In the genomic region with DNA sequence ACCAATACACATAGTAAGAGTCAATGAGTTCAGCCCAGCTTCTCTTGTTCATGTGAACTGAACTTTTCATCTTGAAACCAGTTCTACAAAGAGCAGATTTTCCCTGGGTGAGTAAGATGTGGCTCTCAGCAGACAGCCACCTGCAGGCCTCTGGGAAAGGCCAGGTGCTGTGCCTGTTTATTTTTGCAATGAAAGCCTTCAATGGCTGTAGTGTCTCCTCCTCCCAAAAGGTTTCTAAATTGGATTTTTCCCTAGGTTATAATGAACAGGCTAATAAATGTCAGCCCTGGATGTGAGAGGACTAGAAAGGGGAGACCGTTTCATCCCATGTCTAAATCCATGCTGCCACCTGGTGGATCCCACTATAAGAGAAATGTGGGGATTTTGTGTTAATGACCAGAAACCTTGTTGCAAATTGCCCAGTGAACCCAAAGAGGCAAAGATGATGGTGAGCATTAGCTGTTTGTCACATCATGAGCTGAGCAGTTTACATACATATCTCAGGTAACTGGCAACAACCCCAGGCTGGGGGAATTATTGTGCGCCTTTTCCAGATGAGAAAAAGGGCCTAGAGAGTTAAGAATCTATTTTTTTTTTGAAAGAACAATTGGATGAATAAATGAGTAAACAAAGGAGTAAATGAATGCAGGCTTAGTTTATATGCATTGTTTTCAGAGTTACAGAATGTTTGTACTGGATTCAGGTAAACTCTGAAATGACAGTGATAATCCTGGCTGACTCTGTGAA, we compare ENCODE assay signal across 2 cellular contexts.
TF ChIP-seq lines count a peak whose summit lies in the region.

No MANE protein-coding gene starts in this region.

TF ChIP-seq in IMR-90, 13 proteins besides CTCF, POLR2A, EP300 and RAD21:
- TF ChIP-seq BHLHE40 (IDR thresholded peaks at IDR 0.05; ENCODE audit: low read depth, low read length) (no peak), RFX5 (IDR thresholded peaks at IDR 0.05; ENCODE audit: low read depth, low read length) (no peak), MXI1 (IDR thresholded peaks at IDR 0.05; ENCODE audit: borderline replicate concordance, low read depth, low read length) (no peak), NFE2L2 (IDR thresholded peaks at IDR 0.05; ENCODE audit: low read depth, low read length) (no peak), FOS (IDR thresholded peaks at IDR 0.05; ENCODE audit: low read depth, low read length) (no peak), SMC3 (IDR thresholded peaks at IDR 0.05; ENCODE audit: low read depth, low read length) (peak; percentile 98), CHD1 (IDR thresholded peaks at IDR 0.05; ENCODE audit: low read depth, low read length) (no peak; the same call in 1 of the 2 replicates), MAFK (IDR thresholded peaks at IDR 0.05; ENCODE audit: low read depth, low read length) (no peak), MAZ (IDR thresholded peaks at IDR 0.05; ENCODE audit: borderline replicate concordance, low read depth, low read length) (peak; percentile 18; the same call in 1 of the 2 replicates), RCOR1 (IDR thresholded peaks at IDR 0.05; ENCODE audit: insufficient replicate concordance, low read length) (no peak), CEBPB (IDR thresholded peaks at IDR 0.05; ENCODE audit: low read depth, low read length) (no peak)
- TF ChIP-seq, protein P1, sequence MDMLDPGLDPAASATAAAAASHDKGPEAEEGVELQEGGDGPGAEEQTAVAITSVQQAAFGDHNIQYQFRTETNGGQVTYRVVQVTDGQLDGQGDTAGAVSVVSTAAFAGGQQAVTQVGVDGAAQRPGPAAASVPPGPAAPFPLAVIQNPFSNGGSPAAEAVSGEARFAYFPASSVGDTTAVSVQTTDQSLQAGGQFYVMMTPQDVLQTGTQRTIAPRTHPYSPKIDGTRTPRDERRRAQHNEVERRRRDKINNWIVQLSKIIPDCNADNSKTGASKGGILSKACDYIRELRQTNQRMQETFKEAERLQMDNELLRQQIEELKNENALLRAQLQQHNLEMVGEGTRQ (IDR thresholded peaks at IDR 0.05; ENCODE audit: low read depth, low read length) = no peak
- TF ChIP-seq, protein P2, sequence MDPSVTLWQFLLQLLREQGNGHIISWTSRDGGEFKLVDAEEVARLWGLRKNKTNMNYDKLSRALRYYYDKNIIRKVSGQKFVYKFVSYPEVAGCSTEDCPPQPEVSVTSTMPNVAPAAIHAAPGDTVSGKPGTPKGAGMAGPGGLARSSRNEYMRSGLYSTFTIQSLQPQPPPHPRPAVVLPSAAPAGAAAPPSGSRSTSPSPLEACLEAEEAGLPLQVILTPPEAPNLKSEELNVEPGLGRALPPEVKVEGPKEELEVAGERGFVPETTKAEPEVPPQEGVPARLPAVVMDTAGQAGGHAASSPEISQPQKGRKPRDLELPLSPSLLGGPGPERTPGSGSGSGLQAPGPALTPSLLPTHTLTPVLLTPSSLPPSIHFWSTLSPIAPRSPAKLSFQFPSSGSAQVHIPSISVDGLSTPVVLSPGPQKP (IDR thresholded peaks at IDR 0.05; ENCODE audit: borderline replicate concordance, low read depth, low read length) = no peak

TF ChIP-seq in neural cell, 6 proteins besides CTCF, POLR2A, EP300 and RAD21:
- TF ChIP-seq SMC3 (conservative IDR thresholded peaks at IDR 0.05; ENCODE audit: poor library complexity) = peak; percentile 99
- no peak for TF ChIP-seq TAF1 (IDR thresholded peaks at IDR 0.05; ENCODE audit: low read depth)
- no peak for TF ChIP-seq POLR2AphosphoS5 (IDR thresholded peaks at IDR 0.05)
